In genomic region chr7:150876817-150877526, GRCh38 we compare ENCODE assay signal across 8 cellular contexts. TPM values are rescaled to one million over a fixed set of nuclear protein-coding genes. Genes with fewer than 3 reads are reported as not detected.
DNase-seq lines count a peak whose midpoint lies in the region; ATAC-seq and TF ChIP-seq lines count a peak whose summit lies in the region.

No MANE protein-coding gene starts in this region.

- intact Hi-C loops in MCF 10A (cut with micrococcal nuclease), result loop anchor here (1.0 kb wide), 1 partner anchor 99 kb away; no protein-coding TSS in a partner anchor

- peaks cover 13 to 30% (median 26%) of the 10 kb centered on the region in 3 donors for H3K4me1 Mint-ChIP-seq in T-cell
- peaks cover 12% of the 10 kb centered on the region for H3K4me1 Mint-ChIP-seq in MCF 10A (ENCODE audit: insufficient read depth, unreplicated experiment)

- POLR2A ChIA-PET in T-cell (lab: Charles Lee) (interaction anchor here in 1 of 2 donors (0.6 kb wide), 1 partner anchor 176 kb away, joined by 4 read pairs; no protein-coding TSS in a partner anchor), MCF 10A (lab: Yijun Ruan, JAX) (interaction anchor here (0.7 to 1.1 kb wide), 2 partner anchors 27 to 95 kb away, joined by 3 to 4 read pairs; no protein-coding TSS in a partner anchor)

- CTCF ChIA-PET in T-cell (lab: Charles Lee) (interaction anchor here in 1 of 2 donors (0.7 to 1.6 kb wide), 4 partner anchors 32 to 591 kb away, joined by 3 read pairs; no protein-coding TSS in a partner anchor), MCF 10A (lab: Yijun Ruan, JAX) (interaction anchor here (0.5 to 6.1 kb wide), 19 partner anchors 9 to 514 kb away, joined by 3 to 37 read pairs (median 4); partner anchors contain the start of gene AGAP3)

- peak overlapping the region in 1 of 3 donors; percentile 56 for H3K4me3 Mint-ChIP-seq in T-cell
- H3K4me3 Mint-ChIP-seq in MCF 10A (ENCODE audit: unreplicated experiment), result no peak overlapping the region

- H3K27me3 Mint-ChIP-seq in T-cell, result peaks cover 0 to 4% of the 10 kb centered on the region in 2 donors
- peaks cover 38% of the 10 kb centered on the region for H3K27me3 Mint-ChIP-seq in MCF 10A (ENCODE audit: insufficient read depth, unreplicated experiment)

- ATAC-seq in T-cell (replicated peaks in 1 of 4), result peak; percentile 17 to 74 (median 56)

- H3K36me3 Mint-ChIP-seq in T-cell, result peaks cover 3% of the 10 kb centered on the region
- H3K36me3 Mint-ChIP-seq in MCF 10A (ENCODE audit: insufficient read depth, unreplicated experiment), result no peaks in the 10 kb centered on the region

- no TSS peak for BruUV-seq in MCF 10A (replicated peaks; lab: Mats Ljungman, UMichigan)

- H3K27ac Mint-ChIP-seq in T-cell (no peak overlapping the region), MCF 10A (ENCODE audit: low read depth, unreplicated experiment) (no peak overlapping the region)

- peaks cover 14 to 29% (median 18%) of the 10 kb centered on the region in 3 donors for H3K9me3 Mint-ChIP-seq in T-cell
- H3K9me3 Mint-ChIP-seq in MCF 10A (ENCODE audit: unreplicated experiment), result peaks cover 12% of the 10 kb centered on the region

- TF ChIP-seq CTCF in MCF 10A (IDR thresholded peaks at IDR 0.05; ENCODE audit: unreplicated experiment), result peak; percentile 16

- DNase-seq in NOMO-1 (lab: John Stamatoyannopoulos, UW; ENCODE audit: unreplicated experiment in 2 of 2), result peak; percentile 41 to 42
- DNase-seq in NOMO-1 treated with dmso at 0.1 percent for 144 hours (lab: John Stamatoyannopoulos, UW; ENCODE audit: unreplicated experiment), result no peak
- DNase-seq in NCI-H1436 (lab: John Stamatoyannopoulos, UW), result peak; percentile 77
- peak in 32 of 34 experiments; percentile 18 to 60 (median 37) for DNase-seq in T-cell
- DNase-seq in MCF 10A (ENCODE audit: unreplicated experiment), result peak; percentile 63
- peak; percentile 95 for DNase-seq in iPS-NIHi11 (ENCODE audit: low spot score)
- DNase-seq in stimulated activated CD4-positive, alpha-beta T cell treated with anti-CD3 and anti-CD28 coated beads, Interleukin-1b, Interleukin-23, amount 100 ng/mL, for 4 hours (ENCODE audit: low read depth in 2 of 2), result peak; percentile 40 to 48
- no peak for DNase-seq in middle frontal gyrus (ENCODE audit: extremely low spot score, low spot score)

RNA-seq across cellular contexts. Expression of gene AOC1, which starts 24.7 kb away (rescaled TPM):
- total RNA-seq in T-cell (under 1 TPM in 2 of 5 donors, not detected in 3; 0.15 to 0.28 TPM), MCF 10A (2022) (0.23 TPM in 1 of 2 replicates, not detected in the other)

Comparison
In these comparisons a context has a peak if more than half of its experiments do, and no peak if none do; other contexts are left out.
1. DNase-seq: peak in NOMO-1 (2 of 2), NCI-H1436 (single experiment), T-cell (32 of 34), MCF 10A (single experiment), iPS-NIHi11 (single experiment) and stimulated activated CD4-positive, alpha-beta T cell treated with anti-CD3 and anti-CD28 coated beads, Interleukin-1b, Interleukin-23, amount 100 ng/mL, for 4 hours (2 of 2); none in NOMO-1 treated with dmso at 0.1 percent for 144 hours (single experiment) and middle frontal gyrus (single experiment).